In genomic region chr3:72270072-72270611, GRCh38 we compare ENCODE assay signal across 1 cellular context.
TF ChIP-seq lines count a peak whose summit lies in the region.

No MANE protein-coding gene starts in this region.

TF ChIP-seq in HepG2, 621 proteins besides CTCF, POLR2A, EP300 and RAD21 (continued from another document):
- TF ChIP-seq LRRFIP1 (CRISPR knock-in tag; conservative IDR thresholded peaks at IDR 0.05): no peak
- no peak for TF ChIP-seq ZNF430 (CRISPR knock-in tag; IDR thresholded peaks at IDR 0.05)
- TF ChIP-seq ZBTB21 (CRISPR knock-in tag; IDR thresholded peaks at IDR 0.05): peak; percentile 94
- no peak for TF ChIP-seq NBN (conservative IDR thresholded peaks at IDR 0.05)
- no peak for TF ChIP-seq ZFP36L2 (CRISPR knock-in tag; IDR thresholded peaks at IDR 0.05)
- TF ChIP-seq MAFK (conservative IDR thresholded peaks at IDR 0.05 in 1 of 2, IDR thresholded peaks at IDR 0.05 in 1 of 2; ENCODE audit: low read length in 2 of 2): peak; percentile 99 to 100
- peak; percentile 58; the same call in 1 of the 2 replicates for TF ChIP-seq ATF1 (CRISPR knock-in tag; IDR thresholded peaks at IDR 0.05)
- TF ChIP-seq TMF1 (CRISPR knock-in tag; IDR thresholded peaks at IDR 0.05; ENCODE audit: low read depth): no peak
- TF ChIP-seq TBX3 (IDR thresholded peaks at IDR 0.05; ENCODE audit: borderline replicate concordance): no peak
- no peak for TF ChIP-seq SMARCC2 (IDR thresholded peaks at IDR 0.05)
- TF ChIP-seq GATA4 (IDR thresholded peaks at IDR 0.05; ENCODE audit: borderline replicate concordance, low read depth): no peak
- peak; percentile 70 for TF ChIP-seq SAP130 (CRISPR knock-in tag; IDR thresholded peaks at IDR 0.05; ENCODE audit: low read depth)
- TF ChIP-seq FOSL2 (CRISPR knock-in tag; IDR thresholded peaks at IDR 0.05): peak; percentile 98
- peak; percentile 99 for TF ChIP-seq CEBPB (IDR thresholded peaks at IDR 0.05; ENCODE audit: borderline replicate concordance, low read depth, low read length)
- no peak for TF ChIP-seq HCFC1 (IDR thresholded peaks at IDR 0.05; ENCODE audit: low read depth, low read length)
- peak; percentile 65 for TF ChIP-seq RARA (CRISPR knock-in tag; IDR thresholded peaks at IDR 0.05)
- 0 out of 2 replicates have a peak, but pooled peaks have one; percentile 35 for TF ChIP-seq ZNF878 (CRISPR knock-in tag; IDR thresholded peaks at IDR 0.05)
- TF ChIP-seq ESRRA (CRISPR knock-in tag; IDR thresholded peaks at IDR 0.05; ENCODE audit: low read depth): peak; percentile 96
- no peak for TF ChIP-seq ZNF784 (CRISPR knock-in tag; IDR thresholded peaks at IDR 0.05; ENCODE audit: borderline replicate concordance)
- TF ChIP-seq NFIB (CRISPR knock-in tag; IDR thresholded peaks at IDR 0.05; ENCODE audit: borderline replicate concordance): no peak
- TF ChIP-seq MIER3 (CRISPR knock-in tag; IDR thresholded peaks at IDR 0.05; ENCODE audit: borderline replicate concordance): peak; percentile 79
- no peak for TF ChIP-seq DNMT1 (CRISPR knock-in tag; IDR thresholded peaks at IDR 0.05)
- TF ChIP-seq CCAR2 (optimal IDR thresholded peaks at IDR 0.05; ENCODE audit: low read depth, low read length): no peak
- peak; percentile 80 for TF ChIP-seq ATF7 (IDR thresholded peaks at IDR 0.05)
- TF ChIP-seq ATF7 (CRISPR knock-in tag; IDR thresholded peaks at IDR 0.05): no peak
- peak; percentile 85 for TF ChIP-seq FOSL1 (CRISPR knock-in tag; IDR thresholded peaks at IDR 0.05; ENCODE audit: borderline replicate concordance)
- peak; percentile 60 for TF ChIP-seq ZHX2 (IDR thresholded peaks at IDR 0.05; ENCODE audit: low read depth)
- TF ChIP-seq ZHX2 (CRISPR knock-in tag; IDR thresholded peaks at IDR 0.05; ENCODE audit: borderline replicate concordance): no peak
- TF ChIP-seq TBL1XR1 (IDR thresholded peaks at IDR 0.05; ENCODE audit: borderline replicate concordance, low read length, partially characterized antibody): peak; percentile 51
- no peak for TF ChIP-seq AKAP8 (CRISPR knock-in tag; IDR thresholded peaks at IDR 0.05)
- no peak for TF ChIP-seq ZFP82 (CRISPR knock-in tag; IDR thresholded peaks at IDR 0.05; ENCODE audit: borderline replicate concordance)
- peak; percentile 41; the same call in 1 of the 2 replicates for TF ChIP-seq FOXK1 (CRISPR knock-in tag; IDR thresholded peaks at IDR 0.05; ENCODE audit: borderline replicate concordance, low read depth)
- peak; percentile 41; the same call in 1 of the 2 replicates for TF ChIP-seq ETV5 (CRISPR knock-in tag; IDR thresholded peaks at IDR 0.05; ENCODE audit: borderline replicate concordance)
- no peak for TF ChIP-seq MAZ (IDR thresholded peaks at IDR 0.05; ENCODE audit: borderline replicate concordance, low read depth, low read length)
- 0 out of 2 replicates have a peak, but pooled peaks have one; percentile 25 for TF ChIP-seq MAZ (CRISPR knock-in tag; IDR thresholded peaks at IDR 0.05; ENCODE audit: low read depth)
- 0 out of 2 replicates have a peak, but pooled peaks have one; percentile 43 for TF ChIP-seq TBX2 (CRISPR knock-in tag; IDR thresholded peaks at IDR 0.05; ENCODE audit: borderline replicate concordance)
- no peak for TF ChIP-seq CERS6 (CRISPR knock-in tag; IDR thresholded peaks at IDR 0.05)
- peak; percentile 20; the same call in 1 of the 2 replicates for TF ChIP-seq STAG1 (CRISPR knock-in tag; IDR thresholded peaks at IDR 0.05)
- TF ChIP-seq ERF (CRISPR knock-in tag; IDR thresholded peaks at IDR 0.05): peak; percentile 48; the same call in 1 of the 2 replicates
- TF ChIP-seq CEBPG (CRISPR knock-in tag; IDR thresholded peaks at IDR 0.05): peak; percentile 98
- TF ChIP-seq TFAP4 (IDR thresholded peaks at IDR 0.05; ENCODE audit: borderline replicate concordance, low read depth): peak; percentile 73; the same call in 1 of the 2 replicates
- TF ChIP-seq HOXA9 (CRISPR knock-in tag; IDR thresholded peaks at IDR 0.05; ENCODE audit: borderline replicate concordance): no peak
- peak; percentile 55 for TF ChIP-seq PATZ1 (CRISPR knock-in tag; IDR thresholded peaks at IDR 0.05)
- no peak for TF ChIP-seq ZNF709 (CRISPR knock-in tag; IDR thresholded peaks at IDR 0.05)
- TF ChIP-seq KDM6A (CRISPR knock-in tag; IDR thresholded peaks at IDR 0.05; ENCODE audit: low read depth): no peak
- TF ChIP-seq IKZF4 (CRISPR knock-in tag; IDR thresholded peaks at IDR 0.05; ENCODE audit: borderline replicate concordance, low read depth, not compliant biosample characterization): no peak
